8 cellular contexts compared by ENCODE assay signal in genomic region chr16:87702325-87702811, GRCh38.
DNase-seq lines count a peak whose midpoint lies in the region; ATAC-seq and TF ChIP-seq lines count a peak whose summit lies in the region.

No MANE protein-coding gene starts in this region.

- H3K4me3 Mint-ChIP-seq in CD4-positive, alpha-beta T cell = peak overlapping the region; percentile 74
- H3K4me3 Mint-ChIP-seq in activated naive CD4-positive, alpha-beta T cell treated with anti-CD3 and anti-CD28 coated beads, Interleukin-2, amount 50 U/mL, for 24 hours = peak overlapping the region; percentile 47
- H3K4me3 Mint-ChIP-seq in type B pancreatic cell = no peak overlapping the region

- intact Hi-C loops in CD4-positive, alpha-beta T cell (cut with DNase I, micrococcal nuclease) = no loop called here
- intact Hi-C loops in tibial artery (cut with DNase I; ENCODE audit: low total_unique reads) = no loop called here

- ATAC-seq in CD4-positive, alpha-beta T cell (ENCODE audit: poor library complexity) = peak; percentile 60
- ATAC-seq in GM21367 (IDR thresholded peaks at IDR 0.05; ENCODE audit: unreplicated experiment) = peak; percentile 39

- H3K9ac ChIP-seq in KMS-11 = no peak overlapping the region

- H3K4me2 ChIP-seq in KMS-11 = no peak overlapping the region

- H4K20me1 ChIP-seq in KMS-11 (ENCODE audit: insufficient read depth) = no peaks in the 10 kb centered on the region

- H3K4me1 ChIP-seq in KMS-11 (ENCODE audit: low read depth, poor library complexity, severe bottlenecking) (no peaks in the 10 kb centered on the region), tibial artery (no peaks in the 10 kb centered on the region)

- POLR2A ChIA-PET in CD4-positive, alpha-beta T cell (lab: Charles Lee) = interaction anchor here (0.6 to 2.8 kb wide), 2 partner anchors 11 to 63 kb away, joined by 3 to 11 read pairs; partner anchors contain the start of gene KLHDC4

- no peak overlapping the region for H2AFZ ChIP-seq in KMS-11 (ENCODE audit: low read depth)

- H3K36me3 Mint-ChIP-seq in CD4-positive, alpha-beta T cell (ENCODE audit: low read depth) = peaks cover 15% of the 10 kb centered on the region
- H3K36me3 Mint-ChIP-seq in activated naive CD4-positive, alpha-beta T cell treated with anti-CD3 and anti-CD28 coated beads, Interleukin-2, amount 50 U/mL, for 24 hours = no peaks in the 10 kb centered on the region
- H3K36me3 Mint-ChIP-seq in type B pancreatic cell = no peaks in the 10 kb centered on the region

- peak overlapping the region; percentile 85 for H3K27ac Mint-ChIP-seq in CD4-positive, alpha-beta T cell
- peak overlapping the region; percentile 88 for H3K27ac Mint-ChIP-seq in activated naive CD4-positive, alpha-beta T cell treated with anti-CD3 and anti-CD28 coated beads, Interleukin-2, amount 50 U/mL, for 24 hours
- no peak overlapping the region for H3K27ac Mint-ChIP-seq in type B pancreatic cell

- no peaks in the 10 kb centered on the region for H3K79me2 ChIP-seq in KMS-11 (ENCODE audit: insufficient read depth, low read depth)

- TF ChIP-seq CTCF in CD4-positive, alpha-beta T cell (IDR thresholded peaks at IDR 0.05) = peak; percentile 35
- 0 out of 2 replicates have a peak, but pooled peaks have one; percentile 13 for TF ChIP-seq CTCF in KMS-11 (conservative IDR thresholded peaks at IDR 0.05; ENCODE audit: low read depth, low read length)
- peak; percentile 63 for TF ChIP-seq CTCF in kidney epithelial cell (IDR thresholded peaks at IDR 0.05; ENCODE audit: insufficient read depth, low read length, poor library complexity, severe bottlenecking)
- peak; percentile 70 for TF ChIP-seq CTCF in type B pancreatic cell (conservative IDR thresholded peaks at IDR 0.05)
- TF ChIP-seq CTCF in tibial artery (IDR thresholded peaks at IDR 0.05) = peak in 1 of 2 experiments; percentile 27

- no peaks in the 10 kb centered on the region for H3K27me3 Mint-ChIP-seq in CD4-positive, alpha-beta T cell
- H3K27me3 Mint-ChIP-seq in activated naive CD4-positive, alpha-beta T cell treated with anti-CD3 and anti-CD28 coated beads, Interleukin-2, amount 50 U/mL, for 24 hours = no peaks in the 10 kb centered on the region
- H3K27me3 Mint-ChIP-seq in type B pancreatic cell = no peaks in the 10 kb centered on the region

- H3K4me3 ChIP-seq in KMS-11 (IDR thresholded peaks at IDR 0.05; ENCODE audit: insufficient read depth, low read depth, low read length) (no peak overlapping the region), kidney epithelial cell (ENCODE audit: low read depth, low read length) (no peak overlapping the region), tibial artery (no peak overlapping the region)

- H3K4me1 Mint-ChIP-seq in CD4-positive, alpha-beta T cell (ENCODE audit: low read depth) = peaks cover 54% of the 10 kb centered on the region
- peaks cover 45% of the 10 kb centered on the region for H3K4me1 Mint-ChIP-seq in activated naive CD4-positive, alpha-beta T cell treated with anti-CD3 and anti-CD28 coated beads, Interleukin-2, amount 50 U/mL, for 24 hours
- peaks cover 13% of the 10 kb centered on the region for H3K4me1 Mint-ChIP-seq in type B pancreatic cell (ENCODE audit: unreplicated experiment)

- H3K9me3 Mint-ChIP-seq in CD4-positive, alpha-beta T cell = no peaks in the 10 kb centered on the region
- no peaks in the 10 kb centered on the region for H3K9me3 Mint-ChIP-seq in activated naive CD4-positive, alpha-beta T cell treated with anti-CD3 and anti-CD28 coated beads, Interleukin-2, amount 50 U/mL, for 24 hours
- H3K9me3 Mint-ChIP-seq in type B pancreatic cell = no peaks in the 10 kb centered on the region

- H3K9me3 ChIP-seq in CD4-positive, alpha-beta T cell (ENCODE audit: control insufficient read depth, low read length) = no peaks in the 10 kb centered on the region
- H3K9me3 ChIP-seq in tibial artery = no peaks in the 10 kb centered on the region

- H3K36me3 ChIP-seq in KMS-11 (ENCODE audit: insufficient read depth) (no peaks in the 10 kb centered on the region; the same call in 1 of the 2 replicates), kidney epithelial cell (ENCODE audit: control insufficient read depth, insufficient read depth, low read length) (no peaks in the 10 kb centered on the region), tibial artery (peaks cover 3 to 92% (median 18%) of the 10 kb centered on the region in 3 donors)

- H3K27me3 ChIP-seq in CD4-positive, alpha-beta T cell (ENCODE audit: control insufficient read depth, insufficient read depth, low read length) = no peaks in the 10 kb centered on the region
- H3K27me3 ChIP-seq in KMS-11 (ENCODE audit: insufficient read depth, low read depth) = no peaks in the 10 kb centered on the region
- no peaks in the 10 kb centered on the region for H3K27me3 ChIP-seq in kidney epithelial cell (ENCODE audit: control insufficient read depth, insufficient read depth, low read length)
- no peaks in the 10 kb centered on the region for H3K27me3 ChIP-seq in tibial artery

- DNase-seq in CD4-positive, alpha-beta T cell = peak in 7 of 10 experiments; percentile 15 to 47 (median 25)
- DNase-seq in kidney epithelial cell (ENCODE audit: low read depth) (no peak), type B pancreatic cell (ENCODE audit: extremely low spot score, unreplicated experiment) (no peak), NCI-H1417 (lab: John Stamatoyannopoulos, UW) (no peak), tibial artery (no peak)

- CTCF ChIA-PET in CD4-positive, alpha-beta T cell (lab: Charles Lee) = no interaction called here

- H3K27ac ChIP-seq in CD4-positive, alpha-beta T cell (ENCODE audit: low read depth, low read length) = peak overlapping the region; percentile 41
- H3K27ac ChIP-seq in KMS-11 (no peak overlapping the region), tibial artery (no peak overlapping the region)

Comparison
In these comparisons a context has a peak if more than half of its experiments do, and no peak if none do; other contexts are left out.
1. DNase-seq: peak in CD4-positive, alpha-beta T cell (7 of 10); none in kidney epithelial cell (single experiment), type B pancreatic cell (single experiment), NCI-H1417 (0 of 3) and tibial artery (0 of 2).